8 cellular contexts compared by ENCODE assay signal in genomic region chr6:28251648-28252506, GRCh38. TPM values are rescaled to one million over a fixed set of nuclear protein-coding genes. Genes with fewer than 3 reads are reported as not detected.
A peak's percentile ranks its signal among the peaks of the same experiment; 100 is the strongest.
DNase-seq lines count a peak whose midpoint lies in the region; ATAC-seq and TF ChIP-seq lines count a peak whose summit lies in the region.

ZKSCAN4 (minus strand) TSS chr6:28252269; CDS start chr6:28251980, 289 bp downstream.

- H3K4me1 Mint-ChIP-seq in Caco-2 (ENCODE audit: low read depth, unreplicated experiment) (peaks cover 8% of the 10 kb centered on the region), naive B cell (peaks cover 15 to 40% (median 39%) of the 10 kb centered on the region in 3 donors)

- no peak for TF ChIP-seq CTCF in Caco-2 (IDR thresholded peaks at IDR 0.05; ENCODE audit: insufficient read depth in 1 of 2, low read depth in 1 of 2, low read length in 1 of 2, severe bottlenecking in 1 of 2, unreplicated experiment in 1 of 2)
- TF ChIP-seq CTCF in Panc1 (IDR thresholded peaks at IDR 0.05) = no peak
- no peak for TF ChIP-seq CTCF in fibroblast of lung (conservative IDR thresholded peaks at IDR 0.05 in 1 of 2, IDR thresholded peaks at IDR 0.05 in 1 of 2; ENCODE audit: low read depth in 1 of 2, low read length in 2 of 2)

- peak within 1 kb of the TSS; percentile 93 for H3K27ac ChIP-seq in Panc1 (ENCODE audit: low read length)
- H3K27ac ChIP-seq in fibroblast of lung (ENCODE audit: insufficient read depth, low read length) = peak within 1 kb of the TSS; percentile 11

- H3K4me3 ChIP-seq in Caco-2 (ENCODE audit: low read depth, low read length) (peak within 1 kb of the TSS; percentile 71), Panc1 (ENCODE audit: low read depth in 2 of 2, low read length in 2 of 2) (peak within 1 kb of the TSS; percentile 90 to 97), fibroblast of lung (replicated peaks in 1 of 4; ENCODE audit: control extremely low read depth in 1 of 4, insufficient read depth in 1 of 4, low read depth in 3 of 4, low read length in 4 of 4) (peak within 1 kb of the TSS; percentile 86 to 94 (median 88))

- H3K27me3 ChIP-seq in Caco-2 (replicated peaks; ENCODE audit: control insufficient read depth, insufficient read depth, low read length) = no peaks in the 10 kb centered on the region
- no peaks in the 10 kb centered on the region for H3K27me3 ChIP-seq in Panc1 (ENCODE audit: control insufficient read depth, insufficient read depth, low read length)
- H3K27me3 ChIP-seq in fibroblast of lung (ENCODE audit: control insufficient read depth, insufficient read depth, low read length) = no peaks in the 10 kb centered on the region

- H3K79me2 ChIP-seq in fibroblast of lung (ENCODE audit: control insufficient read depth, insufficient read depth, low read length) = peaks cover 10% of the 10 kb centered on the region

- H3K36me3 Mint-ChIP-seq in Caco-2 (ENCODE audit: insufficient read depth, unreplicated experiment) = peaks cover 20% of the 10 kb centered on the region
- peaks cover 9 to 11% of the 10 kb centered on the region in 2 donors for H3K36me3 Mint-ChIP-seq in naive B cell

- H3K27ac Mint-ChIP-seq in Caco-2 (ENCODE audit: unreplicated experiment) (peak within 1 kb of the TSS; percentile 82), naive B cell (peak within 1 kb of the TSS; percentile 79 to 98 (median 92))

- peak within 1 kb of the TSS; percentile 76 for H3K9ac ChIP-seq in fibroblast of lung (ENCODE audit: insufficient read depth, low read length)

- H3K4me1 ChIP-seq in Caco-2 (peaks cover 4% of the 10 kb centered on the region; the same call in 1 of the 2 replicates), Panc1 (ENCODE audit: control insufficient read depth, insufficient read depth, low read length) (peaks cover 11% of the 10 kb centered on the region), fibroblast of lung (ENCODE audit: control insufficient read depth, extremely low read depth, insufficient read depth, low read length) (peaks cover 3% of the 10 kb centered on the region)

- no peaks in the 10 kb centered on the region for H3K9me3 ChIP-seq in Caco-2
- no peaks in the 10 kb centered on the region for H3K9me3 ChIP-seq in Panc1 (ENCODE audit: control insufficient read depth, insufficient read depth, low read depth, low read length)
- no peaks in the 10 kb centered on the region for H3K9me3 ChIP-seq in fibroblast of lung (ENCODE audit: control insufficient read depth, insufficient read depth, low read depth, low read length)

- peak; percentile 75 for ATAC-seq in GM21423 (IDR thresholded peaks at IDR 0.05; ENCODE audit: unreplicated experiment)
- peak; percentile 97 for ATAC-seq in Panc1
- peak; percentile 79 to 88 for ATAC-seq in naive B cell (ENCODE audit: low read depth in 2 of 2)

- CTCF ChIA-PET in Caco-2 (lab: Charles Lee) = interaction anchor here (0.6 to 1.0 kb wide), 4 partner anchors 15 to 172 kb away, joined by 4 to 5 read pairs (median 4); partner anchors contain the start of genes ZNF165 and ZSCAN26
- CTCF ChIA-PET in Panc1 (lab: Charles Lee) = no interaction called here

- BruUV-seq in Caco-2 (replicated peaks; lab: Mats Ljungman, UMichigan) (TSS peak; percentile 34), Panc1 (replicated peaks; lab: Mats Ljungman, UMichigan) (no TSS peak)

- H3K27me3 Mint-ChIP-seq in Caco-2 (ENCODE audit: insufficient read depth, unreplicated experiment) (no peaks in the 10 kb centered on the region), naive B cell (peaks cover 0 to 7% (median 0%) of the 10 kb centered on the region in 3 donors)

- peak within 1 kb of the TSS; percentile 87 for H3K4me2 ChIP-seq in fibroblast of lung (ENCODE audit: extremely low read depth, insufficient read depth, low read length)

- H3K36me3 ChIP-seq in Caco-2 (ENCODE audit: control insufficient read depth, insufficient read depth, low read length) (no peaks in the 10 kb centered on the region), Panc1 (ENCODE audit: control insufficient read depth, insufficient read depth, low read length) (peaks cover 4% of the 10 kb centered on the region; the same call in 1 of the 2 replicates), fibroblast of lung (ENCODE audit: control insufficient read depth, insufficient read depth, low read length) (peaks cover 1% of the 10 kb centered on the region)

- H3K4me3 Mint-ChIP-seq in Caco-2 (ENCODE audit: unreplicated experiment) (peak within 1 kb of the TSS; percentile 95), naive B cell (peak within 1 kb of the TSS; percentile 94 to 99 (median 98))

- POLR2A ChIA-PET in Caco-2 (lab: Charles Lee) = interaction anchor here (0.7 to 1.2 kb wide), 4 partner anchors 15 to 1075 kb away, joined by 3 to 7 read pairs (median 3); partner anchors contain the start of genes ZSCAN26 and ZSCAN31
- POLR2A ChIA-PET in Panc1 (lab: Charles Lee) = interaction anchor here (0.5 to 0.6 kb wide), 2 partner anchors 15 to 44 kb away, joined by 4 to 5 read pairs; partner anchors contain the start of gene ZSCAN26

- H4K20me1 ChIP-seq in fibroblast of lung (ENCODE audit: control insufficient read depth, extremely low read depth, insufficient read depth, low read length) = no peaks in the 10 kb centered on the region

- peak; percentile 87 to 88 for DNase-seq in Caco-2
- DNase-seq in KG1 (lab: John Stamatoyannopoulos, UW) = peak; percentile 76
- DNase-seq in Panc1 (ENCODE audit: low read depth, low spot score) = peak; percentile 81
- peak; percentile 82 to 85 for DNase-seq in activated T-cell treated with anti-CD3 and anti-CD28 coated beads, Interleukin-2, amount 50 U/mL, for 48 hours
- DNase-seq in fibroblast of lung (ENCODE audit: low read depth in 2 of 2) = peak; percentile 91 to 95
- DNase-seq in naive B cell = peak; percentile 71
- peak; percentile 46 to 74 for DNase-seq in stimulated activated CD8-positive, alpha-beta memory T cell treated with anti-CD3 and anti-CD28 coated beads, Interleukin-7, amount 100 ng/mL, for 48 hours (ENCODE audit: extremely low read depth in 1 of 2, low read depth in 1 of 2)

- intact Hi-C loops in Caco-2 (cut with micrococcal nuclease; ENCODE audit: unreplicated experiment) = loop anchor here (1.0 kb wide), 5 partner anchors 15 to 131 kb away; partner anchors contain the start of genes PGBD1, ZSCAN26 and ZSCAN9
- intact Hi-C loops in Panc1 (cut with micrococcal nuclease; ENCODE audit: unreplicated experiment) = no loop called here

- H2AFZ ChIP-seq in fibroblast of lung (ENCODE audit: low read length) = peak within 1 kb of the TSS; percentile 96

- in situ Hi-C loops in Panc1 (cut with HindIII; ENCODE audit: low pct_unique_long_range_greater_than_20kb, low sequenced_read_pairs) = no loop called here

- H3K9me3 Mint-ChIP-seq in Caco-2 (ENCODE audit: unreplicated experiment) (no peaks in the 10 kb centered on the region), naive B cell (peaks cover 0 to 5% (median 0%) of the 10 kb centered on the region in 7 donors)

RNA-seq across cellular contexts. Expression of gene ZKSCAN4, which starts in this region (rescaled TPM):
- 5.0 and 5.5 TPM in 2 replicates for total RNA-seq in Caco-2 (2022)
- total RNA-seq in Panc1 (2021; ENCODE audit: unreplicated experiment) = 4.4 TPM
- polyA plus RNA-seq in Panc1 (2012; ENCODE audit: insufficient read length) = 2.6 TPM
- 6.9 and 7.3 TPM in 2 replicates for total RNA-seq in fibroblast of lung
- polyA plus RNA-seq in fibroblast of lung = 3.0 and 4.4 TPM in 2 replicates
- 2.5 and 3.4 TPM in 2 replicates for polyA plus RNA-seq in fibroblast of lung (2012)
- polyA minus RNA-seq in fibroblast of lung (ENCODE audit: low replicate concordance) = 0.30 and 1.0 TPM in 2 replicates
- polyA plus RNA-seq in naive B cell (ENCODE audit: low read depth in 6 of 6) = 1 to 10 TPM in 5 of 6 donors, not detected in 1; 4.5 to 8.7 (median 5.1) TPM

Comparison
In these comparisons a context has a peak if more than half of its experiments do, and no peak if none do; other contexts are left out.
1. Peak in every context shown above with its lines: DNase-seq, ATAC-seq, H3K4me3 ChIP-seq and H3K27ac ChIP-seq.